Comparison of ENCODE assay signal across 8 cellular contexts in genomic region chr7:121994625-121995410, GRCh38.
DNase-seq lines count a peak whose midpoint lies in the region; ATAC-seq and TF ChIP-seq lines count a peak whose summit lies in the region.

No MANE protein-coding gene starts in this region.

- TF ChIP-seq CTCF in foreskin keratinocyte (conservative IDR thresholded peaks at IDR 0.05) (peak; percentile 72), osteoblast (IDR thresholded peaks at IDR 0.05; ENCODE audit: extremely low read depth, low read depth, low read length) (peak; percentile 65)

- no peak overlapping the region for H3K4me3 ChIP-seq in osteoblast (ENCODE audit: insufficient read depth, low read length)

- H3K9me3 ChIP-seq in osteoblast (ENCODE audit: low read depth, low read length): no peaks in the 10 kb centered on the region

- H3K27me3 ChIP-seq in foreskin keratinocyte (no peaks in the 10 kb centered on the region), osteoblast (ENCODE audit: insufficient read depth, low read length) (peaks cover 2% of the 10 kb centered on the region)

- H3K4me1 ChIP-seq in foreskin keratinocyte (peaks cover 4% of the 10 kb centered on the region), osteoblast (ENCODE audit: insufficient read depth, low read length) (no peaks in the 10 kb centered on the region)

- ATAC-seq in GM21526 (IDR thresholded peaks at IDR 0.05; ENCODE audit: low FRiP score, unreplicated experiment) (peak; percentile 97), foreskin keratinocyte (peak; percentile 92)

- H3K4me2 ChIP-seq in osteoblast (ENCODE audit: insufficient read depth, low read length): peak overlapping the region; percentile 12

- no peak overlapping the region for H2AFZ ChIP-seq in osteoblast (ENCODE audit: low read length)

- no peaks in the 10 kb centered on the region for H4K20me1 ChIP-seq in osteoblast (ENCODE audit: insufficient read depth, low read length)

- DNase-seq in G401 (ENCODE audit: low spot score): peak; percentile 53
- DNase-seq in HPDE6-E6E7 (ENCODE audit: extremely low spot score): peak; percentile 39
- DNase-seq in NCI-H748 treated with DMSO at 0.1 percent for 48 hours (lab: John Stamatoyannopoulos, UW): peak; percentile 52
- peak; percentile 16 for DNase-seq in activated T-cell treated with anti-CD3 and anti-CD28 coated beads for 48 hours (ENCODE audit: low read depth)
- DNase-seq in foreskin keratinocyte: peak; percentile 49 to 76
- DNase-seq in osteoblast (ENCODE audit: insufficient read length, low spot score, missing footprints): peak; percentile 81
- DNase-seq in DMS79 (lab: John Stamatoyannopoulos, UW): no peak

- no peaks in the 10 kb centered on the region for H3K36me3 ChIP-seq in osteoblast (ENCODE audit: insufficient read depth, low read length)

- H3K79me2 ChIP-seq in osteoblast (ENCODE audit: insufficient read depth, low read length): no peaks in the 10 kb centered on the region

- no peak overlapping the region for H3K27ac ChIP-seq in foreskin keratinocyte
- H3K27ac ChIP-seq in osteoblast (ENCODE audit: low read depth, low read length): no peak overlapping the region

- in situ Hi-C loops in G401 (cut with HindIII; ENCODE audit: low sequenced_read_pairs): no loop called here
